21 cellular contexts compared by ENCODE assay signal in genomic region chr2:127076290-127076689, GRCh38. TPM values are rescaled to one million over a fixed set of nuclear protein-coding genes. Genes with fewer than 3 reads are reported as not detected.
DNase-seq lines count a peak whose midpoint lies in the region; ATAC-seq and TF ChIP-seq lines count a peak whose summit lies in the region.
"Had no signal": no experiment of that assay in that cellular context is flagged by ENCODE, and none has a peak within 500 bp of the region (broad histone marks: within the 10 kb centered on the region; RNA-seq: fewer than 3 reads in every experiment).

No MANE protein-coding gene starts in this region.

- H3K4me1 Mint-ChIP-seq in activated naive CD4-positive, alpha-beta T cell treated with anti-CD3 and anti-CD28 coated beads, Interleukin-2, amount 50 U/mL, for 24 hours: peaks cover 57% of the 10 kb centered on the region
- peaks cover 52% of the 10 kb centered on the region for H3K4me1 Mint-ChIP-seq in activated naive CD8-positive, alpha-beta T cell treated with anti-CD3 and anti-CD28 coated beads, Interleukin-2, amount 50 U/mL, for 24 hours
- peaks cover 39 to 77% (median 54%) of the 10 kb centered on the region in 7 donors for H3K4me1 Mint-ChIP-seq in naive thymus-derived CD4-positive, alpha-beta T cell

- peak overlapping the region; percentile 84 for H3K27ac Mint-ChIP-seq in activated naive CD4-positive, alpha-beta T cell treated with anti-CD3 and anti-CD28 coated beads, Interleukin-2, amount 50 U/mL, for 24 hours
- H3K27ac Mint-ChIP-seq in activated naive CD8-positive, alpha-beta T cell treated with anti-CD3 and anti-CD28 coated beads, Interleukin-2, amount 50 U/mL, for 24 hours: peak overlapping the region; percentile 17
- peak overlapping the region in 8 of 9 donors; percentile 11 to 99 (median 96) for H3K27ac Mint-ChIP-seq in naive thymus-derived CD4-positive, alpha-beta T cell
- H3K27ac Mint-ChIP-seq: HFFc6 had no signal

- no peak for ATAC-seq in activated naive CD8-positive, alpha-beta T cell treated with anti-CD3 and anti-CD28 coated beads, Interleukin-2, amount 50 U/mL, for 24 hours
- no peak for ATAC-seq in naive thymus-derived CD4-positive, alpha-beta T cell
- ATAC-seq: left lobe of liver had no signal

- CTCF ChIA-PET in naive thymus-derived CD4-positive, alpha-beta T cell (lab: Charles Lee): no interaction called here

- DNase-seq in activated naive CD4-positive, alpha-beta T cell treated with Interleukin-2 at 50 U/mL for 16 hours: no peak
- DNase-seq in activated naive CD8-positive, alpha-beta T cell treated with anti-CD3 and anti-CD28 coated beads, Interleukin-2, amount 50 U/mL, for 24 hours: no peak
- no peak for DNase-seq in naive thymus-derived CD4-positive, alpha-beta T cell
- DNase-seq in tibial nerve (ENCODE audit: low spot score in 2 of 2): no peak
- DNase-seq in central memory CD4-positive, alpha-beta T cell: no peak
- DNase-seq in DMS79 (lab: John Stamatoyannopoulos, UW): no peak
- no peak for DNase-seq in NCI-H1092 (lab: John Stamatoyannopoulos, UW)
- DNase-seq: activated effector memory CD4-positive, alpha-beta T cell treated with anti-CD3 and anti-CD28 coated beads, Interleukin-2, amount 50 U/mL, for 16 hours; cortex of kidney; foreskin keratinocyte; HFFc6; NCI-H524; posterior cingulate gyrus; Right ventricle myocardium superior; stimulated activated CD4-positive, alpha-beta T cell treated with anti-CD3 and anti-CD28 coated beads, Interleukin-4, amount 100 ng/mL, for 24 hours; tibial artery had no signal

- intact Hi-C loops in naive thymus-derived CD4-positive, alpha-beta T cell (cut with micrococcal nuclease): no loop called here

- peaks cover 37 to 48% of the 10 kb centered on the region in 2 donors for H3K4me1 ChIP-seq in naive thymus-derived CD4-positive, alpha-beta T cell (ENCODE audit: control insufficient read depth in 2 of 2, insufficient read depth in 2 of 2, low read length in 2 of 2)
- H3K4me1 ChIP-seq in tibial nerve: peaks cover 0 to 100% (median 69%) of the 10 kb centered on the region in 4 donors
- H3K4me1 ChIP-seq: foreskin keratinocyte, tibial artery had no signal

- no peaks in the 10 kb centered on the region for H3K27me3 Mint-ChIP-seq in activated naive CD4-positive, alpha-beta T cell treated with anti-CD3 and anti-CD28 coated beads, Interleukin-2, amount 50 U/mL, for 24 hours
- H3K27me3 Mint-ChIP-seq in activated naive CD8-positive, alpha-beta T cell treated with anti-CD3 and anti-CD28 coated beads, Interleukin-2, amount 50 U/mL, for 24 hours: no peaks in the 10 kb centered on the region
- H3K27me3 Mint-ChIP-seq in naive thymus-derived CD4-positive, alpha-beta T cell: no peaks in the 10 kb centered on the region

- no peak for TF ChIP-seq CTCF in tibial nerve (IDR thresholded peaks at IDR 0.05)

- H3K27ac ChIP-seq in naive thymus-derived CD4-positive, alpha-beta T cell (ENCODE audit: low read depth, low read length): peak overlapping the region; percentile 89
- H3K27ac ChIP-seq in tibial nerve: peak overlapping the region; percentile 6 to 97 (median 88)
- H3K27ac ChIP-seq: foreskin keratinocyte, tibial artery, VCaP had no signal

- no peaks in the 10 kb centered on the region for H3K9me3 Mint-ChIP-seq in activated naive CD4-positive, alpha-beta T cell treated with anti-CD3 and anti-CD28 coated beads, Interleukin-2, amount 50 U/mL, for 24 hours
- no peaks in the 10 kb centered on the region for H3K9me3 Mint-ChIP-seq in activated naive CD8-positive, alpha-beta T cell treated with anti-CD3 and anti-CD28 coated beads, Interleukin-2, amount 50 U/mL, for 24 hours
- H3K9me3 Mint-ChIP-seq in naive thymus-derived CD4-positive, alpha-beta T cell: no peaks in the 10 kb centered on the region
- H3K9me3 Mint-ChIP-seq: CD14-positive monocyte, HFFc6 had no signal

- H3K4me3 ChIP-seq in naive thymus-derived CD4-positive, alpha-beta T cell (ENCODE audit: low read length): no peak overlapping the region
- H3K4me3 ChIP-seq in tibial nerve: no peak overlapping the region
- H3K4me3 ChIP-seq: skin epidermis, tibial artery had no signal

- no peak for TF ChIP-seq EP300 in tibial nerve (IDR thresholded peaks at IDR 0.05)

- POLR2A ChIA-PET in naive thymus-derived CD4-positive, alpha-beta T cell (lab: Charles Lee): interaction anchor here (2.4 kb wide), 1 partner anchor 10 kb away, joined by 11 read pairs; no protein-coding TSS in a partner anchor

- H3K9me3 ChIP-seq in naive thymus-derived CD4-positive, alpha-beta T cell (ENCODE audit: control insufficient read depth in 2 of 3, low read length in 3 of 3): no peaks in the 10 kb centered on the region
- H3K9me3 ChIP-seq in tibial nerve: no peaks in the 10 kb centered on the region
- H3K9me3 ChIP-seq: tibial artery had no signal

- peaks cover 0 to 57% (median 12%) of the 10 kb centered on the region in 3 experiments for H3K36me3 ChIP-seq in naive thymus-derived CD4-positive, alpha-beta T cell (ENCODE audit: control insufficient read depth in 2 of 3, insufficient read depth in 3 of 3, low read length in 3 of 3)
- peaks cover 0 to 13% (median 0%) of the 10 kb centered on the region in 3 donors for H3K36me3 ChIP-seq in tibial nerve
- H3K36me3 ChIP-seq: tibial artery had no signal

- H3K4me3 Mint-ChIP-seq in activated naive CD4-positive, alpha-beta T cell treated with anti-CD3 and anti-CD28 coated beads, Interleukin-2, amount 50 U/mL, for 24 hours: no peak overlapping the region
- H3K4me3 Mint-ChIP-seq in activated naive CD8-positive, alpha-beta T cell treated with anti-CD3 and anti-CD28 coated beads, Interleukin-2, amount 50 U/mL, for 24 hours: no peak overlapping the region
- peak overlapping the region in 2 of 10 donors; percentile 19 to 95 for H3K4me3 Mint-ChIP-seq in naive thymus-derived CD4-positive, alpha-beta T cell
- H3K4me3 Mint-ChIP-seq: CD14-positive monocyte, HFFc6 had no signal

- no peak for TF ChIP-seq POLR2A in tibial nerve (IDR thresholded peaks at IDR 0.05)

- no peaks in the 10 kb centered on the region for H3K36me3 Mint-ChIP-seq in activated naive CD4-positive, alpha-beta T cell treated with anti-CD3 and anti-CD28 coated beads, Interleukin-2, amount 50 U/mL, for 24 hours
- no peaks in the 10 kb centered on the region for H3K36me3 Mint-ChIP-seq in activated naive CD8-positive, alpha-beta T cell treated with anti-CD3 and anti-CD28 coated beads, Interleukin-2, amount 50 U/mL, for 24 hours (ENCODE audit: low read depth)
- peaks cover 3 to 14% (median 7%) of the 10 kb centered on the region in 5 donors for H3K36me3 Mint-ChIP-seq in naive thymus-derived CD4-positive, alpha-beta T cell
- H3K36me3 Mint-ChIP-seq: CD14-positive monocyte had no signal

- H3K27me3 ChIP-seq in naive thymus-derived CD4-positive, alpha-beta T cell (ENCODE audit: control insufficient read depth in 2 of 2, insufficient read depth in 2 of 2, low read length in 2 of 2): no peaks in the 10 kb centered on the region
- no peaks in the 10 kb centered on the region for H3K27me3 ChIP-seq in tibial nerve
- H3K27me3 ChIP-seq: foreskin keratinocyte, tibial artery had no signal

- 72 to 82% methylated on average over 5 of the region's 5 CpGs for WGBS in tibial nerve, 2 donors

RNA-seq across cellular contexts. Expression of gene BIN1, which starts 30.7 kb away (rescaled TPM):
- 100 to 1,000 TPM; 103 to 120 (median 109) TPM for total RNA-seq in naive thymus-derived CD4-positive, alpha-beta T cell
- 100 to 1,000 TPM; 158 to 161 TPM for polyA plus RNA-seq in naive thymus-derived CD4-positive, alpha-beta T cell
- 100 to 1,000 TPM in 2 of 4 donors, 10 to 100 TPM in 2; 95.7 to 146 (median 98.8) TPM for total RNA-seq in tibial nerve

Comparison
In these comparisons a context has a peak if more than half of its experiments do, and no peak if none do; other contexts are left out.
1. H3K27ac Mint-ChIP-seq: peak in every context shown above with its lines; median percentile 96 in naive thymus-derived CD4-positive, alpha-beta T cell; 84 in activated naive CD4-positive, alpha-beta T cell treated with anti-CD3 and anti-CD28 coated beads, Interleukin-2, amount 50 U/mL, for 24 hours; 17 in activated naive CD8-positive, alpha-beta T cell treated with anti-CD3 and anti-CD28 coated beads, Interleukin-2, amount 50 U/mL, for 24 hours.